ENCODE assay signal across 8 cellular contexts in the genomic region with DNA sequence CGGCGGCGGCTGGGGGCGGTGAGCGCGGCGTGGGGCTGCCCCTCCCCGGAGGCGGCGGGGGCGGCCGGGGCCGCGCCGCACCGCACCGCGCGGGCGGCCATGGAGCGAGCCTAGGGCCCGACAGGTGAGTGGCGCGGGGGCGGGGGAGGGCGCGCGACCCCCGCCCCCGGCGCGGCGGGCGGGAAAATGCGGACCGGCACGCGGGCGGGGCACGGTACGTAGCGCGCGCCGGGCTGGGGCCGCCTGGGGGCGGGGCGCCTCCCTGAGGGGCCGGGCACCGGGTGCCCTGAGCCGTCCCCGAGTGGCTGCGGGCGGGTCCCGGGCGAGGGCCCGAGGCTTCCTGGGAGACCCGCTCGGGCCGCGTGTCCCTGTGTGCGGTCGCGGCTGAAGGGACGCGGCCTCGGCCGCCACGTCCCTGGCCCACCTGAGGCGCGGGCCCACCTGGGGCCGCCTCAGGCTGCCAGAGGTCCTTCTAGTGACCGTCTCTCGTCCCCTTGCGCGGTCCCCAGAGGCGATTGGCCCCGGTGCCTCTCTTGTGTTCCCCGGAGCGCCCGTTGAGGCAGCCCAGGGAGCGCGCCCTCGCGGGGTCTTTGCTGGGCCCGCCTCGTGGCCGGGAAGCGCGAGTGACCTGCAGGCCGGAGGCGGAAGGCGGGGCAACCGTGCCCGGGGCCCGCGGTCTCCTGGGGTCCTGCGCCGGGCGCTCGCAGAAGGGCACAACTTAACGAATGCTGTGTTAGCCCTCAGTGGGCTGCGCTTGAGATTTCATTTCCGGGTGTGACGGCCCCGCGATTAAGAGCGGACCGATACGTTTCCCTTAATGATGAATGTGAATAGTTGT.
DNase-seq lines count a peak whose midpoint lies in the region; ATAC-seq and TF ChIP-seq lines count a peak whose summit lies in the region.

No MANE protein-coding gene starts in this region.

- peak; percentile 31 for TF ChIP-seq POLR2A in GM18526 (IDR thresholded peaks at IDR 0.05; ENCODE audit: extremely low read depth, insufficient read length)

- peaks cover 41% of the 10 kb centered on the region for H3K79me2 ChIP-seq in ACC112 (ENCODE audit: control insufficient read depth, insufficient read depth, low read length, unreplicated experiment)

- no peaks in the 10 kb centered on the region for H3K36me3 ChIP-seq in ACC112 (ENCODE audit: insufficient read depth, low read length)

- peak; percentile 82 for DNase-seq in NCI-H2171 (lab: John Stamatoyannopoulos, UW)
- DNase-seq in activated CD4-positive, CD25-positive, alpha-beta regulatory T cell treated with anti-CD3 and anti-CD28 coated beads, Interleukin-2, amount 50 U/mL, for 16 hours (ENCODE audit: low read depth, low spot score): peak; percentile 40
- DNase-seq in central memory CD4-positive, alpha-beta T cell: peak; percentile 73
- peak; percentile 71 for DNase-seq in stimulated activated CD4-positive, alpha-beta T cell treated with anti-CD3 and anti-CD28 coated beads, Interleukin-1b, Interleukin-23, amount 100 ng/mL, for 48 hours

- ATAC-seq in HG03045 (IDR thresholded peaks at IDR 0.05; ENCODE audit: unreplicated experiment): peak; percentile 82

- H3K4me3 ChIP-seq in ACC112 (ENCODE audit: low read depth, low read length): peak overlapping the region; percentile 91

- H3K27ac ChIP-seq in ACC112 (ENCODE audit: low read depth, low read length) (peak overlapping the region; percentile 71), layer of hippocampus (ENCODE audit: low read depth, low read length) (peak overlapping the region; percentile 76)

- H3K27me3 ChIP-seq in ACC112 (ENCODE audit: insufficient read depth, low read length): no peaks in the 10 kb centered on the region
- no peaks in the 10 kb centered on the region for H3K27me3 ChIP-seq in layer of hippocampus (ENCODE audit: control insufficient read depth, insufficient read depth, low read length)

- H3K4me1 ChIP-seq in ACC112 (ENCODE audit: control insufficient read depth, insufficient read depth, low read length, unreplicated experiment): peaks cover 7% of the 10 kb centered on the region

- H2AFZ ChIP-seq in ACC112 (ENCODE audit: low read length, unreplicated experiment): peak overlapping the region; percentile 44

Comparison
In these comparisons a context has a peak if more than half of its experiments do, and no peak if none do; other contexts are left out.
1. Peak in every context shown above with its lines: DNase-seq, ATAC-seq, H3K4me3 ChIP-seq and H3K27ac ChIP-seq.